In genomic region chr16:50369133-50369804, GRCh38 we compare ENCODE assay signal across 8 cellular contexts. TPM values are rescaled to one million over a fixed set of nuclear protein-coding genes. Genes with fewer than 3 reads are reported as not detected.
A peak's percentile ranks its signal among the peaks of the same experiment; 100 is the strongest.
DNase-seq lines count a peak whose midpoint lies in the region; ATAC-seq and TF ChIP-seq lines count a peak whose summit lies in the region.

No MANE protein-coding gene starts in this region.

- peak overlapping the region; percentile 87 for H2AFZ ChIP-seq in IMR-90 (replicated peaks; ENCODE audit: low read length, poor library complexity)

- H3K4me3 Mint-ChIP-seq in CD4-positive, alpha-beta memory T cell: peak overlapping the region; percentile 83 to 91 (median 89)
- H3K4me3 Mint-ChIP-seq in nephron progenitor cell: peak overlapping the region; percentile 85

- H4K5ac ChIP-seq in IMR-90 (ENCODE audit: low read depth, low read length): peak overlapping the region; percentile 49; the same call in 1 of the 2 replicates

- H3K79me1 ChIP-seq in IMR-90 (ENCODE audit: low read depth in 1 of 2, low read length in 2 of 2): peaks cover 23% of the 10 kb centered on the region in 2 experiments

- CTCF ChIA-PET in CD4-positive, alpha-beta memory T cell (lab: Charles Lee; ENCODE audit: partially characterized antibody): interaction anchor here (0.6 to 7.0 kb wide), 15 partner anchors 8 to 437 kb away, joined by 3 to 44 read pairs (median 4); partner anchors contain the start of genes ADCY7 and CNEP1R1
- CTCF ChIA-PET in IMR-90 (lab: Yijun Ruan, JAX): interaction anchor here (0.8 to 1.5 kb wide), 5 partner anchors 8 to 344 kb away, joined by 3 to 7 read pairs (median 3); partner anchors contain the start of gene CNEP1R1

- H4K91ac ChIP-seq in IMR-90 (ENCODE audit: insufficient read depth, low read depth, low read length): peak overlapping the region; percentile 77

- no peak overlapping the region for H2AK5ac ChIP-seq in IMR-90 (ENCODE audit: low read depth, low read length)

- H2BK20ac ChIP-seq in IMR-90 (ENCODE audit: low read depth, low read length): peak overlapping the region; percentile 63

- in situ Hi-C loops in IMR-90 (cut with MboI; ENCODE audit: low sequenced_read_pairs): loop anchor here (25.0 kb wide), 1 partner anchor 282 kb away; no protein-coding TSS in a partner anchor

- no peak for ATAC-seq in IMR-90 (ENCODE audit: low read depth)

- H2AK9ac ChIP-seq in IMR-90 (replicated peaks; ENCODE audit: low read depth, low read length, poor library complexity): no peak overlapping the region

- H3K36me3 Mint-ChIP-seq in CD4-positive, alpha-beta memory T cell: peaks cover 0 to 33% of the 10 kb centered on the region in 2 donors
- H3K36me3 Mint-ChIP-seq in nephron progenitor cell (ENCODE audit: low read depth): peaks cover 13% of the 10 kb centered on the region

- TF ChIP-seq CTCF in IMR-90 (conservative IDR thresholded peaks at IDR 0.05; ENCODE audit: low read depth, low read length): no peak
- no peak for TF ChIP-seq CTCF in breast epithelium (IDR thresholded peaks at IDR 0.05)
- no peak for TF ChIP-seq CTCF in nephron progenitor cell (IDR thresholded peaks at IDR 0.05)

- no peaks in the 10 kb centered on the region for H3K9me1 ChIP-seq in IMR-90 (ENCODE audit: insufficient read depth, low read length)

- peaks cover 0 to 4% of the 10 kb centered on the region in 2 donors for H3K27me3 Mint-ChIP-seq in CD4-positive, alpha-beta memory T cell
- peaks cover 3% of the 10 kb centered on the region for H3K27me3 Mint-ChIP-seq in nephron progenitor cell (ENCODE audit: low read depth, poor library complexity)

- peaks cover 0 to 2% (median 0%) of the 10 kb centered on the region in 8 donors for H3K9me3 Mint-ChIP-seq in CD4-positive, alpha-beta memory T cell
- H3K9me3 Mint-ChIP-seq in nephron progenitor cell: no peaks in the 10 kb centered on the region

- no peak for TF ChIP-seq POLR2A in IMR-90 (IDR thresholded peaks at IDR 0.05; ENCODE audit: low read depth, low read length)
- no peak for TF ChIP-seq POLR2A in breast epithelium (IDR thresholded peaks at IDR 0.05)

- peaks cover 34 to 51% (median 40%) of the 10 kb centered on the region in 4 donors for H3K4me1 Mint-ChIP-seq in CD4-positive, alpha-beta memory T cell
- peaks cover 57% of the 10 kb centered on the region for H3K4me1 Mint-ChIP-seq in nephron progenitor cell

- dilution Hi-C loops in IMR-90 (cut with HindIII; ENCODE audit: low sequenced_read_pairs, unreplicated experiment): no loop called here

- H3K56ac ChIP-seq in IMR-90 (ENCODE audit: extremely low read depth, insufficient read depth, low read length): no peak overlapping the region

- BruUV-seq in IMR-90 (replicated peaks; lab: Mats Ljungman, UMichigan): no TSS peak

- H3K4me2 ChIP-seq in IMR-90 (ENCODE audit: low read depth, low read length): peak overlapping the region; percentile 97

- H4K20me1 ChIP-seq in IMR-90 (ENCODE audit: insufficient read depth, low read length): peaks cover 8% of the 10 kb centered on the region; the same call in 1 of the 2 replicates

- intact Hi-C loops in CD4-positive, alpha-beta memory T cell (cut with micrococcal nuclease): loop anchor here (1.0 to 5.0 kb wide), 9 partner anchors 42 to 437 kb away; partner anchors contain the start of genes CNEP1R1, HEATR3, NKD1 and TENT4B
- intact Hi-C loops in IMR-90 (cut with micrococcal nuclease) (loop anchor here (5.0 kb wide), 1 partner anchor 342 kb away; the partner anchor contains the start of gene CNEP1R1), breast epithelium (cut with DNase I; ENCODE audit: low total_unique reads) (no loop called here), head of caudate nucleus (cut with DNase I) (no loop called here)

- H3K9me3 ChIP-seq in CD4-positive, alpha-beta memory T cell (ENCODE audit: control insufficient read depth in 1 of 2, low read length in 2 of 2): no peaks in the 10 kb centered on the region
- no peaks in the 10 kb centered on the region for H3K9me3 ChIP-seq in IMR-90 (ENCODE audit: control insufficient read depth, insufficient read depth, low read length)
- H3K9me3 ChIP-seq in breast epithelium: no peaks in the 10 kb centered on the region

- no peak overlapping the region for H2BK15ac ChIP-seq in IMR-90 (ENCODE audit: low read depth, low read length)

- peak overlapping the region; percentile 84 to 90; a peak in 3 of 4 replicates for H4K8ac ChIP-seq in IMR-90 (ENCODE audit: low read depth in 2 of 2, low read length in 2 of 2)

- TF ChIP-seq RAD21 in IMR-90 (IDR thresholded peaks at IDR 0.05; ENCODE audit: low read length): no peak

- H3K18ac ChIP-seq in IMR-90 (ENCODE audit: low read depth, low read length): peak overlapping the region; percentile 69; the same call in 1 of the 2 replicates

- peak overlapping the region; percentile 67; the same call in 1 of the 2 replicates for H3K9ac ChIP-seq in IMR-90 (ENCODE audit: low read depth, low read length)

- DNase-seq in CD4-positive, alpha-beta memory T cell: no peak
- DNase-seq in IMR-90 (no peak), breast epithelium (ENCODE audit: low spot score in 2 of 2) (no peak), nephron progenitor cell (no peak), hepatic stellate cell (ENCODE audit: low spot score) (no peak), NCI-H128 (lab: John Stamatoyannopoulos, UW; ENCODE audit: unreplicated experiment) (no peak), head of caudate nucleus (no peak), NCI-H2171 treated with DMSO at 0.1 percent for 48 hours (lab: John Stamatoyannopoulos, UW) (no peak)

- 0 to 80% methylated on average over 1 of the region's 7 CpGs for WGBS in IMR-90 (ENCODE audit: extremely low coverage in 2 of 2, insufficient read length in 1 of 2), 2 experiments

- peak overlapping the region; percentile 68; the same call in 1 of the 2 replicates for H3K4ac ChIP-seq in IMR-90 (ENCODE audit: low read depth, low read length)

- peaks cover 2% of the 10 kb centered on the region for H3K36me3 ChIP-seq in CD4-positive, alpha-beta memory T cell (ENCODE audit: insufficient read depth, low read length)
- H3K36me3 ChIP-seq in IMR-90 (ENCODE audit: control insufficient read depth, insufficient read depth, low read length) (peaks cover 7% of the 10 kb centered on the region), breast epithelium (no peaks in the 10 kb centered on the region)

- peak overlapping the region; percentile 76 for H2BK120ac ChIP-seq in IMR-90 (ENCODE audit: low read depth, low read length)

- POLR2A ChIA-PET in CD4-positive, alpha-beta memory T cell (lab: Charles Lee; ENCODE audit: partially characterized antibody): interaction anchor here (1.0 to 4.4 kb wide), 14 partner anchors 10 to 382 kb away, joined by 3 to 32 read pairs (median 4); partner anchors contain the start of gene HEATR3
- POLR2A ChIA-PET in IMR-90 (lab: Charles Lee; ENCODE audit: unreplicated experiment): no interaction called here

- H3K27me3 ChIP-seq in CD4-positive, alpha-beta memory T cell (ENCODE audit: insufficient read depth, low read length): no peaks in the 10 kb centered on the region
- H3K27me3 ChIP-seq in IMR-90 (ENCODE audit: control insufficient read depth, insufficient read depth, low read length) (peaks cover 13% of the 10 kb centered on the region), breast epithelium (no peaks in the 10 kb centered on the region)

- peak overlapping the region; percentile 21 to 57 for H3K4me3 ChIP-seq in CD4-positive, alpha-beta memory T cell (ENCODE audit: low read length in 2 of 2)
- H3K4me3 ChIP-seq in IMR-90 (ENCODE audit: insufficient read depth, low read depth, low read length): peak overlapping the region; percentile 88
- H3K4me3 ChIP-seq in breast epithelium: peak overlapping the region; percentile 34 to 99 (median 99)

- H3K14ac ChIP-seq in IMR-90 (replicated peaks; ENCODE audit: low read depth, low read length): no peak overlapping the region

- H3K23ac ChIP-seq in IMR-90 (ENCODE audit: low read depth, low read length): peak overlapping the region; percentile 77; the same call in 1 of the 2 replicates

- H2BK5ac ChIP-seq in IMR-90 (ENCODE audit: low read depth, low read length, poor library complexity, severe bottlenecking): peak overlapping the region; percentile 49

- peak overlapping the region; percentile 83 to 99 (median 96) for H3K27ac Mint-ChIP-seq in CD4-positive, alpha-beta memory T cell
- no peak overlapping the region for H3K27ac Mint-ChIP-seq in nephron progenitor cell

- H3K4me1 ChIP-seq in CD4-positive, alpha-beta memory T cell (ENCODE audit: insufficient read depth, low read length): peaks cover 46% of the 10 kb centered on the region
- H3K4me1 ChIP-seq in IMR-90 (ENCODE audit: control insufficient read depth, insufficient read depth, low read length): peaks cover 2% of the 10 kb centered on the region; the same call in 1 of the 2 replicates
- peaks cover 0 to 14% of the 10 kb centered on the region in 2 donors for H3K4me1 ChIP-seq in breast epithelium

- H3K27ac ChIP-seq in CD4-positive, alpha-beta memory T cell (ENCODE audit: low read depth, low read length): peak overlapping the region; percentile 61
- H3K27ac ChIP-seq in IMR-90 (ENCODE audit: insufficient read depth, low read length): no peak overlapping the region
- H3K27ac ChIP-seq in breast epithelium: peak overlapping the region; percentile 62 to 84

TF ChIP-seq in IMR-90, 13 proteins besides CTCF, POLR2A, EP300 and RAD21:
- TF ChIP-seq MAFK (IDR thresholded peaks at IDR 0.05; ENCODE audit: low read depth, low read length): no peak
TF ChIP-seq in IMR-90: peak in this region for 0.

RNA-seq across cellular contexts. Expression of gene BRD7, which starts 0.5 kb away (rescaled TPM):
- total RNA-seq in CD4-positive, alpha-beta memory T cell: 10 to 100 TPM; 86.6 to 97.7 TPM
- polyA plus RNA-seq in CD4-positive, alpha-beta memory T cell: 10 to 100 TPM; 18.1 to 67.3 TPM
- total RNA-seq in IMR-90 (2012; rRNA removed): 29.9 and 38.9 TPM in 2 replicates
- polyA plus RNA-seq in IMR-90 (2012; rRNA removed): 24.8 and 25.1 TPM in 2 replicates
- 3.7 and 7.6 TPM in 2 replicates for polyA plus RNA-seq in IMR-90 (2012; cell fraction: cytosol; rRNA removed)
- polyA plus RNA-seq in IMR-90 (2012; cell fraction: nucleus; rRNA removed; ENCODE audit: low replicate concordance): 18.0 and 28.0 TPM in 2 replicates
- 10 to 100 TPM; 42.0 to 53.9 (median 43.0) TPM for total RNA-seq in breast epithelium

Comparison
In these comparisons a context has a peak if more than half of its experiments do, and no peak if none do; other contexts are left out.
1. H3K4me3 ChIP-seq: peak in every context shown above with its lines; median percentile 99 in breast epithelium; 88 in IMR-90; 39 in CD4-positive, alpha-beta memory T cell.
2. intact Hi-C loops: an anchor here in CD4-positive, alpha-beta memory T cell (1.0 to 5.0 kb wide) and IMR-90 (5.0 kb wide); none called in breast epithelium and head of caudate nucleus.